Comparison of ENCODE assay signal across 1 cellular context in genomic region chr2:96158554-96158940, GRCh38.
A peak's percentile ranks its signal among the peaks of the same experiment; 100 is the strongest.
TF ChIP-seq lines count a peak whose summit lies in the region.

No MANE protein-coding gene starts in this region.

TF ChIP-seq in K562, 482 proteins besides CTCF, POLR2A, EP300 and RAD21:
- no peak for TF ChIP-seq ZNF354B (CRISPR knock-in tag; IDR thresholded peaks at IDR 0.05)
- TF ChIP-seq ZBTB7A (IDR thresholded peaks at IDR 0.05; ENCODE audit: borderline replicate concordance, control insufficient read depth, low read depth, low read length), result 0 out of 2 replicates have a peak, but pooled peaks have one; percentile 1
